18 cellular contexts compared by ENCODE assay signal in genomic region chr9:131478911-131479310, GRCh38. TPM values are rescaled to one million over a fixed set of nuclear protein-coding genes. Genes with fewer than 3 reads are reported as not detected.
DNase-seq lines count a peak whose midpoint lies in the region; ATAC-seq, FAIRE-seq and TF ChIP-seq lines count a peak whose summit lies in the region.
"Had no signal": no experiment of that assay in that cellular context is flagged by ENCODE, and none has a peak within 500 bp of the region (broad histone marks: within the 10 kb centered on the region; RNA-seq: fewer than 3 reads in every experiment).

No MANE protein-coding gene starts in this region.

- in situ Hi-C loops in HepG2 (cut with HindIII; ENCODE audit: extremely low pct_ligation_motif_present, low pct_unique_long_range_greater_than_20kb), result loop anchor here (5.0 kb wide), 1 partner anchor 112 kb away; no protein-coding TSS in a partner anchor

- no TSS peak for BruUV-seq in HepG2 (replicated peaks; lab: Mats Ljungman, UMichigan)

- peak overlapping the region; percentile 46 for H3K27ac Mint-ChIP-seq in activated naive CD8-positive, alpha-beta T cell
- H3K27ac Mint-ChIP-seq in activated naive CD8-positive, alpha-beta T cell treated with anti-CD3 and anti-CD28 coated beads, Interleukin-2, amount 50 U/mL, for 24 hours, result no peak overlapping the region
- peak overlapping the region; percentile 3 for H3K27ac Mint-ChIP-seq in activated naive CD8-positive, alpha-beta T cell treated with anti-CD3 and anti-CD28 coated beads for 36 hours

- H3K9me3 ChIP-seq in HepG2 (ENCODE audit: low read length), result no peaks in the 10 kb centered on the region
- H3K9me3 ChIP-seq: BE2C, HAP-1 had no signal

- no peak overlapping the region for H3K4me3 ChIP-seq in HepG2 (replicated peaks in 1 of 3; ENCODE audit: insufficient read depth in 1 of 3, low read depth in 2 of 3, low read length in 3 of 3)
- H3K4me3 ChIP-seq: HAP-1, K562 had no signal

- no peak overlapping the region for H3K4me2 ChIP-seq in HepG2 (ENCODE audit: low read depth, low read length)

- H3K79me2 ChIP-seq in HepG2 (ENCODE audit: insufficient read depth, low read length), result no peaks in the 10 kb centered on the region

- H3K27me3 Mint-ChIP-seq in activated naive CD8-positive, alpha-beta T cell, result no peaks in the 10 kb centered on the region
- H3K27me3 Mint-ChIP-seq in activated naive CD8-positive, alpha-beta T cell treated with anti-CD3 and anti-CD28 coated beads, Interleukin-2, amount 50 U/mL, for 24 hours, result no peaks in the 10 kb centered on the region
- H3K27me3 Mint-ChIP-seq in activated naive CD8-positive, alpha-beta T cell treated with anti-CD3 and anti-CD28 coated beads for 36 hours, result no peaks in the 10 kb centered on the region
- H3K27me3 Mint-ChIP-seq: CD4-positive, CD25-positive, alpha-beta regulatory T cell had no signal

- no peak for TF ChIP-seq EP300 in HepG2 (IDR thresholded peaks at IDR 0.05; ENCODE audit: low read depth in 2 of 2, low read length in 2 of 2)
- TF ChIP-seq EP300 in HepG2 (CRISPR knock-in tag; IDR thresholded peaks at IDR 0.05; ENCODE audit: borderline replicate concordance), result no peak

- no peak for TF ChIP-seq POLR2A in HepG2 (IDR thresholded peaks at IDR 0.05; ENCODE audit: insufficient read depth in 1 of 2, low read depth in 2 of 2, low read length in 2 of 2)

- H3K36me3 Mint-ChIP-seq in activated naive CD8-positive, alpha-beta T cell, result peaks cover 2% of the 10 kb centered on the region
- H3K36me3 Mint-ChIP-seq in activated naive CD8-positive, alpha-beta T cell treated with anti-CD3 and anti-CD28 coated beads, Interleukin-2, amount 50 U/mL, for 24 hours (ENCODE audit: low read depth), result peaks cover 43% of the 10 kb centered on the region
- H3K36me3 Mint-ChIP-seq in activated naive CD8-positive, alpha-beta T cell treated with anti-CD3 and anti-CD28 coated beads for 36 hours, result peaks cover 24% of the 10 kb centered on the region

- H3K4me3 Mint-ChIP-seq in activated naive CD8-positive, alpha-beta T cell, result no peak overlapping the region
- H3K4me3 Mint-ChIP-seq in activated naive CD8-positive, alpha-beta T cell treated with anti-CD3 and anti-CD28 coated beads, Interleukin-2, amount 50 U/mL, for 24 hours, result no peak overlapping the region
- H3K4me3 Mint-ChIP-seq in activated naive CD8-positive, alpha-beta T cell treated with anti-CD3 and anti-CD28 coated beads for 36 hours, result no peak overlapping the region

- H4K20me1 ChIP-seq in HepG2 (ENCODE audit: insufficient read depth, low read length), result peaks cover 15% of the 10 kb centered on the region; the same call in 1 of the 2 replicates

- ATAC-seq in activated naive CD8-positive, alpha-beta T cell treated with anti-CD3 and anti-CD28 coated beads, Interleukin-2, amount 50 U/mL, for 24 hours, result no peak
- ATAC-seq in HepG2 (no peak), HG03135 (IDR thresholded peaks at IDR 0.05; ENCODE audit: unreplicated experiment) (no peak), HG02571 (IDR thresholded peaks at IDR 0.05; ENCODE audit: unreplicated experiment) (no peak)
- ATAC-seq: Right ventricle myocardium inferior had no signal

- peaks cover 64 to 95% of the 10 kb centered on the region in 2 experiments for H3K36me3 ChIP-seq in HepG2 (replicated peaks in 1 of 2; ENCODE audit: control insufficient read depth in 1 of 2, insufficient read depth in 2 of 2, low read length in 2 of 2)

- CTCF ChIA-PET in HepG2 (lab: Yijun Ruan, JAX; ENCODE audit: low intra/inter-chr PET ratio, low total read pairs), result interaction anchor here (0.8 kb wide), 1 partner anchor 129 kb away, joined by 3 read pairs; no protein-coding TSS in a partner anchor

- no peak for TF ChIP-seq RAD21 in HepG2 (CRISPR knock-in tag; IDR thresholded peaks at IDR 0.05)

- no peak for FAIRE-seq in HepG2 (lab: Jason Lieb, UNC)
- FAIRE-seq in urothelium cell line (lab: Jason Lieb, UNC), result no peak
- FAIRE-seq: A204.1, K562, RCC 7860 had no signal

- WGBS in HepG2 (ENCODE audit: low lambda C conversion rate), result 97% methylated on average over 9 of the region's 10 CpGs

- H3K9ac ChIP-seq in HepG2 (ENCODE audit: insufficient read depth, low read depth, low read length), result no peak overlapping the region

- POLR2A ChIA-PET in HepG2 (lab: Yijun Ruan, JAX), result no interaction called here

- H3K27me3 ChIP-seq in HepG2 (ENCODE audit: control insufficient read depth in 1 of 2, insufficient read depth in 2 of 2, low read length in 2 of 2), result no peaks in the 10 kb centered on the region
- H3K27me3 ChIP-seq: BE2C had no signal

- no peak overlapping the region for H3K27ac ChIP-seq in HepG2 (ENCODE audit: extremely low read length, insufficient read depth, low read length)

- no peaks in the 10 kb centered on the region for H3K4me1 ChIP-seq in HepG2 (ENCODE audit: insufficient read depth, low read length)
- H3K4me1 ChIP-seq: BE2C, HAP-1 had no signal

- H3K9me3 Mint-ChIP-seq in activated naive CD8-positive, alpha-beta T cell (ENCODE audit: low read depth), result no peaks in the 10 kb centered on the region
- H3K9me3 Mint-ChIP-seq in activated naive CD8-positive, alpha-beta T cell treated with anti-CD3 and anti-CD28 coated beads, Interleukin-2, amount 50 U/mL, for 24 hours, result no peaks in the 10 kb centered on the region
- H3K9me3 Mint-ChIP-seq in activated naive CD8-positive, alpha-beta T cell treated with anti-CD3 and anti-CD28 coated beads for 36 hours, result no peaks in the 10 kb centered on the region
- H3K9me3 Mint-ChIP-seq: CD4-positive, CD25-positive, alpha-beta regulatory T cell had no signal

- peaks cover 8% of the 10 kb centered on the region for H3K4me1 Mint-ChIP-seq in activated naive CD8-positive, alpha-beta T cell (ENCODE audit: low read depth)
- H3K4me1 Mint-ChIP-seq in activated naive CD8-positive, alpha-beta T cell treated with anti-CD3 and anti-CD28 coated beads, Interleukin-2, amount 50 U/mL, for 24 hours, result no peaks in the 10 kb centered on the region
- H3K4me1 Mint-ChIP-seq in activated naive CD8-positive, alpha-beta T cell treated with anti-CD3 and anti-CD28 coated beads for 36 hours, result peaks cover 7% of the 10 kb centered on the region

- no peak for DNase-seq in activated naive CD8-positive, alpha-beta T cell treated with anti-CD3 and anti-CD28 coated beads, Interleukin-2, amount 50 U/mL, for 24 hours
- no peak for DNase-seq in activated naive CD8-positive, alpha-beta T cell treated with anti-CD3 and anti-CD28 coated beads for 36 hours
- no peak for DNase-seq in HepG2 (ENCODE audit: low spot score)
- no peak for DNase-seq in urothelium cell line (ENCODE audit: low spot score)
- DNase-seq: COR-L47, GDM1, NCI-H1694, NCI-H2081 treated with DMSO at 0.1 percent for 48 hours had no signal

- intact Hi-C loops in HepG2 (cut with micrococcal nuclease; ENCODE audit: unreplicated experiment), result loop anchor here (1.0 kb wide), 1 partner anchor 112 kb away; no protein-coding TSS in a partner anchor

- TF ChIP-seq CTCF in HepG2 (CRISPR knock-in tag; IDR thresholded peaks at IDR 0.05), result no peak

- no peak overlapping the region for H2AFZ ChIP-seq in HepG2 (ENCODE audit: low read length)

RNA-seq across cellular contexts. Expression of gene POMT1, which starts 23.8 kb away (rescaled TPM):
- 10 to 100 TPM; 19.4 to 21.5 TPM for total RNA-seq in activated naive CD8-positive, alpha-beta T cell treated with anti-CD3 and anti-CD28 coated beads for 36 hours
- total RNA-seq in HepG2 (2016; rRNA removed; fragmentation: Illumina TruSeq; extraction: Trizol), result 6.3 and 21.6 TPM in 2 replicates
- 5.0 and 6.5 TPM in 2 replicates for total RNA-seq in HepG2 (2016; cell fraction: cytosol; rRNA removed; fragmentation: Illumina TruSeq; extraction: Trizol; ENCODE audit: low read depth)
- 5.8 and 22.8 TPM in 2 replicates for total RNA-seq in HepG2 (2016; cell fraction: insoluble cytoplasmic fraction; rRNA removed; fragmentation: Illumina TruSeq; extraction: Trizol)
- total RNA-seq in HepG2 (2016; cell fraction: membrane; rRNA removed; fragmentation: Illumina TruSeq; extraction: Trizol), result 5.6 and 5.9 TPM in 2 replicates
- total RNA-seq in HepG2 (2016; cell fraction: nucleus; rRNA removed; fragmentation: Illumina TruSeq; extraction: Trizol), result 28.2 and 33.1 TPM in 2 replicates
- polyA plus RNA-seq in HepG2 (2011; rRNA removed), result 22.7 and 27.1 TPM in 2 replicates
- polyA plus RNA-seq in HepG2 (2011; cell fraction: cytosol; rRNA removed), result 9.8 and 11.4 TPM in 2 replicates
- 211 and 287 TPM in 2 replicates for polyA plus RNA-seq in HepG2 (2011; cell fraction: nucleus; rRNA removed)
- 17.9 and 24.4 TPM in 2 replicates for polyA plus RNA-seq in HepG2 (2012)
- polyA plus RNA-seq in HepG2 (2016; cell fraction: cytosol; fragmentation: Illumina TruSeq; extraction: Trizol; ENCODE audit: low read depth), result 1.9 and 2.4 TPM in 2 replicates
- 5.5 and 6.3 TPM in 2 replicates for polyA plus RNA-seq in HepG2 (2016; cell fraction: insoluble cytoplasmic fraction; fragmentation: Illumina TruSeq; extraction: Trizol; ENCODE audit: low read depth)
- polyA plus RNA-seq in HepG2 (2016; cell fraction: membrane; fragmentation: Illumina TruSeq; extraction: Trizol; ENCODE audit: low read depth), result 2.9 and 3.8 TPM in 2 replicates
- polyA plus RNA-seq in HepG2 (2016; cell fraction: nucleus; fragmentation: Illumina TruSeq; extraction: Trizol; ENCODE audit: insufficient read depth, low read depth), result 70.0 and 76.8 TPM in 2 replicates
- polyA minus RNA-seq in HepG2 (2011; rRNA and poly(A)+ RNA removed; ENCODE audit: low replicate concordance), result 18.6 and 32.0 TPM in 2 replicates
- 4.6 and 4.7 TPM in 2 replicates for polyA minus RNA-seq in HepG2 (2011; cell fraction: cytosol; rRNA and poly(A)+ RNA removed)
- 15.3 and 23.9 TPM in 2 replicates for polyA minus RNA-seq in HepG2 (2011; cell fraction: nucleus; rRNA and poly(A)+ RNA removed)

RNA-seq across cellular contexts. Expression of gene UCK1, which starts 52.2 kb away (rescaled TPM):
- total RNA-seq in activated naive CD8-positive, alpha-beta T cell treated with anti-CD3 and anti-CD28 coated beads for 36 hours, result 10 to 100 TPM; 22.1 to 23.0 TPM
- total RNA-seq in HepG2 (2016; rRNA removed; fragmentation: Illumina TruSeq; extraction: Trizol), result 24.1 and 25.3 TPM in 2 replicates
- total RNA-seq in HepG2 (2016; cell fraction: cytosol; rRNA removed; fragmentation: Illumina TruSeq; extraction: Trizol; ENCODE audit: low read depth), result 15.3 and 19.7 TPM in 2 replicates
- 23.3 and 24.1 TPM in 2 replicates for total RNA-seq in HepG2 (2016; cell fraction: insoluble cytoplasmic fraction; rRNA removed; fragmentation: Illumina TruSeq; extraction: Trizol)
- 33.2 and 36.4 TPM in 2 replicates for total RNA-seq in HepG2 (2016; cell fraction: membrane; rRNA removed; fragmentation: Illumina TruSeq; extraction: Trizol)
- 15.4 and 16.5 TPM in 2 replicates for total RNA-seq in HepG2 (2016; cell fraction: nucleus; rRNA removed; fragmentation: Illumina TruSeq; extraction: Trizol)
- 11.0 and 15.3 TPM in 2 replicates for polyA plus RNA-seq in HepG2 (2011; rRNA removed)
- polyA plus RNA-seq in HepG2 (2011; cell fraction: cytosol; rRNA removed), result 14.5 and 15.9 TPM in 2 replicates
- 23.4 and 24.9 TPM in 2 replicates for polyA plus RNA-seq in HepG2 (2011; cell fraction: nucleus; rRNA removed)
- 12.9 and 14.6 TPM in 2 replicates for polyA plus RNA-seq in HepG2 (2012)
- polyA plus RNA-seq in HepG2 (2016; cell fraction: cytosol; fragmentation: Illumina TruSeq; extraction: Trizol; ENCODE audit: low read depth), result 19.2 and 25.0 TPM in 2 replicates
- polyA plus RNA-seq in HepG2 (2016; cell fraction: insoluble cytoplasmic fraction; fragmentation: Illumina TruSeq; extraction: Trizol; ENCODE audit: low read depth), result 27.5 and 27.7 TPM in 2 replicates
- polyA plus RNA-seq in HepG2 (2016; cell fraction: membrane; fragmentation: Illumina TruSeq; extraction: Trizol; ENCODE audit: low read depth), result 32.5 and 35.5 TPM in 2 replicates
- 32.5 and 35.4 TPM in 2 replicates for polyA plus RNA-seq in HepG2 (2016; cell fraction: nucleus; fragmentation: Illumina TruSeq; extraction: Trizol; ENCODE audit: insufficient read depth, low read depth)
- polyA minus RNA-seq in HepG2 (2011; rRNA and poly(A)+ RNA removed; ENCODE audit: low replicate concordance), result 11.4 and 48.7 TPM in 2 replicates
- 6.5 and 6.8 TPM in 2 replicates for polyA minus RNA-seq in HepG2 (2011; cell fraction: cytosol; rRNA and poly(A)+ RNA removed)
- 8.3 and 8.5 TPM in 2 replicates for polyA minus RNA-seq in HepG2 (2011; cell fraction: nucleus; rRNA and poly(A)+ RNA removed)
